ENCODE assay signal across 9 cellular contexts in the genomic region with DNA sequence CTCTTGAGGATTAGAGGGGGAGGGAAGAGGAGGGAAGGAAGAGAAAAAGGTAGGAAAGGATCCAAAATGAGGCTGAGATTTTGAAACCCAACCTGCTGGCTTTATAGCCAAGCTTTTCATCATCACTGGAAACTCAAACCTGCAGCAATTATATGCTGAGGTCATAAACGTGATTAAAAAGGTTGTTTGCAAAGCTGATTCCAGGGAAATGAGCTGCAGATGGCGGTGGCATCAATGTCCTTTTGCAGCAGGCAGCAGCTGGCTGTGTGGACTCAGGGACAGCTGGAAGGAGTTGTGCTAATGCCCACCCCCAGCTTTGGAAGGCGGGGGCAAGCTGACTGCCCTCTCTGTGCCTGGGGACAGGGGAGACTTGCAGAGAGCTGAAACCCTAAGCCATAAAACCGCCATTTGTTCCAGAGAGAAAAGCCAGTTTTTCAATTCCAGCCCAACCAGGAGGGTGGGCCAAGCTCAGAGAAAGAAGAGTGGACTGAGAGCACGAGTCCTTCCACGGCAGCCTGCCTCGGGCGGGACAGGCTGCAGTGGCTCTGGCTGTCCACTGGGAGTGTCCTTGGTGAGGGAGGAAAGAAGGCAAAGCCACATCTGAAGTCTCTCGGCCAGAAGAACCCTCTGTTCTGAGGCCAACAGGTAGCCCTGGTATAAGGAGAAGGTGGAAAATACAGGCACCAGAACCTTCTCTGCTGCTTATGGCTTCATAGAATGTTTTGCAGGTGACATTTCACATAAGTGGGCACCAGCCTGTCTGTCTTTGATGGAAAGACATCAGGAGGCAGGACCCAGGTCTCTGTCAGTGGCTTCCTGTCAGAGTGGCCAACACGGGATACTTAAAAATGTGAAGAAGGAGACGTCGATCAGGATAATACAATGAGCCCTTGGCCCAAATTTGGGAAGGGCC.
DNase-seq lines count a peak whose midpoint lies in the region; ATAC-seq and TF ChIP-seq lines count a peak whose summit lies in the region.
"Had no signal": no experiment of that assay in that cellular context is flagged by ENCODE, and none has a peak within 500 bp of the region (broad histone marks: within the 10 kb centered on the region; RNA-seq: fewer than 3 reads in every experiment).

No MANE protein-coding gene starts in this region.

- in situ Hi-C loops in gastrocnemius medialis (cut with MboI; ENCODE audit: low sequenced_read_pairs in 4 of 4) = loop anchor here in 1 of 4 donors (25.0 kb wide), 2 partner anchors 123 to 373 kb away; no protein-coding TSS in a partner anchor

- DNase-seq in Ammon's horn (ENCODE audit: low spot score) (peak; percentile 59), LNCaP clone FGC (ENCODE audit: low read depth) (peak; percentile 27), SJCRH30 (peak; percentile 87 to 92), glomerular visceral epithelial cell (ENCODE audit: extremely low spot score) (peak; percentile 54), gastrocnemius medialis (no peak), NCI-H446 (lab: John Stamatoyannopoulos, UW) (no peak)

- TF ChIP-seq CTCF in LNCaP clone FGC (IDR thresholded peaks at IDR 0.05; ENCODE audit: control insufficient read depth, extremely low read depth, insufficient read depth) (peak; percentile 69), gastrocnemius medialis (IDR thresholded peaks at IDR 0.05 in 4 of 5, conservative IDR thresholded peaks at IDR 0.05 in 1 of 5) (peak in 4 of 5 experiments; percentile 20 to 54 (median 38))

- H3K9me3 ChIP-seq in SJCRH30 (replicated peaks) (0 out of 2 replicates have a peak, but pooled peaks cover 2% of the 10 kb centered on the region), gastrocnemius medialis (no peaks in the 10 kb centered on the region)

- H3K27ac ChIP-seq in SJCRH30 (peak overlapping the region; percentile 77), gastrocnemius medialis (no peak overlapping the region)

- no peak for TF ChIP-seq POLR2A in gastrocnemius medialis (IDR thresholded peaks at IDR 0.05)

- ATAC-seq in gastrocnemius medialis (peak; percentile 44 to 71), GM21423 (IDR thresholded peaks at IDR 0.05; ENCODE audit: unreplicated experiment) (no peak), HG03571 (IDR thresholded peaks at IDR 0.05; ENCODE audit: unreplicated experiment) (no peak)
- ATAC-seq: GM12878 had no signal

- no peaks in the 10 kb centered on the region for H3K27me3 ChIP-seq in SJCRH30
- no peaks in the 10 kb centered on the region for H3K27me3 ChIP-seq in gastrocnemius medialis

- intact Hi-C loops in gastrocnemius medialis (cut with DNase I; ENCODE audit: low total_unique reads) = loop anchor here (10.0 kb wide), 1 partner anchor 380 kb away; no protein-coding TSS in a partner anchor

- no peaks in the 10 kb centered on the region for H3K36me3 ChIP-seq in SJCRH30
- no peaks in the 10 kb centered on the region for H3K36me3 ChIP-seq in gastrocnemius medialis

- H3K4me1 ChIP-seq in SJCRH30 = peaks cover 30% of the 10 kb centered on the region
- peaks cover 0 to 11% of the 10 kb centered on the region in 2 donors for H3K4me1 ChIP-seq in gastrocnemius medialis

- H3K4me3 ChIP-seq in LNCaP clone FGC (ENCODE audit: low read depth, low read length) (no peak overlapping the region), SJCRH30 (peak overlapping the region; percentile 32), gastrocnemius medialis (no peak overlapping the region)
- H3K4me3 ChIP-seq: GM12878 had no signal

Comparison
In these comparisons a context has a peak if more than half of its experiments do, and no peak if none do; other contexts are left out.
1. DNase-seq: peak in Ammon's horn (single experiment), LNCaP clone FGC (single experiment), SJCRH30 (2 of 2) and glomerular visceral epithelial cell (single experiment); none in gastrocnemius medialis (0 of 2) and NCI-H446 (0 of 2).
2. ATAC-seq: peak in gastrocnemius medialis (2 of 2); none in GM21423 (single experiment) and HG03571 (single experiment).